In genomic region chr7:136174477-136174876, GRCh38 we compare ENCODE assay signal across 27 cellular contexts.
"Had no signal": no experiment of that assay in that cellular context is flagged by ENCODE, and none has a peak within 500 bp of the region (broad histone marks: within the 10 kb centered on the region; RNA-seq: fewer than 3 reads in every experiment).

No MANE protein-coding gene starts in this region.

- H3K27ac Mint-ChIP-seq: effector memory CD8-positive, alpha-beta T cell; naive thymus-derived CD8-positive, alpha-beta T cell; stimulated activated memory B cell treated with anti-CD40 and anti-IgM and Interleukin-4, amounts not matched to agents 10 μg/mL and 1 μg/mL and 100 μg/mL, for 72 hours; type B pancreatic cell had no signal

- DNase-seq: cortex of kidney; effector memory CD8-positive, alpha-beta T cell; erythroblast; esophagus squamous epithelium; foreskin melanocyte; glutamatergic neuron; heart right ventricle; hypothalamus; left ventricle myocardium superior; lower lobe of right lung; naive thymus-derived CD8-positive, alpha-beta T cell; occipital lobe; ovary; posterior cingulate gyrus; psoas muscle; right cardiac atrium; sigmoid colon; stimulated activated CD4-positive, alpha-beta T cell treated with anti-CD3 and anti-CD28 coated beads, Interleukin-2, amount 100 ng/mL, for 24 hours; stimulated activated CD4-positive, alpha-beta T cell treated with anti-CD3 and anti-CD28 coated beads, Interleukin-4, amount 100 ng/mL, for 4 hours; stimulated activated naive CD8-positive, alpha-beta T cell treated with anti-CD3 and anti-CD28 coated beads, Interleukin-15, Interleukin-2, amounts not matched to agents 100 U/mL and 50 U/mL, for 24 hours; substantia nigra; tibial artery had no signal

- ATAC-seq: effector memory CD8-positive, alpha-beta T cell; heart right ventricle; left ventricle myocardium superior; lower lobe of right lung; naive thymus-derived CD8-positive, alpha-beta T cell; psoas muscle; right cardiac atrium; stimulated activated memory B cell treated with anti-CD40 and anti-IgM and Interleukin-4, amounts not matched to agents 10 μg/mL and 1 μg/mL and 100 μg/mL, for 72 hours; stimulated activated naive CD8-positive, alpha-beta T cell treated with anti-CD3 and anti-CD28 coated beads, Interleukin-15, Interleukin-2, amounts not matched to agents 100 U/mL and 50 U/mL, for 24 hours had no signal

- H3K4me1 Mint-ChIP-seq: stimulated activated memory B cell treated with anti-CD40 and anti-IgM and Interleukin-4, amounts not matched to agents 10 μg/mL and 1 μg/mL and 100 μg/mL, for 72 hours had no signal

- H3K36me3 ChIP-seq: esophagus squamous epithelium, heart right ventricle, lower lobe of right lung, ovary, sigmoid colon, tibial artery had no signal

- H3K9me3 Mint-ChIP-seq: effector memory CD8-positive, alpha-beta T cell; stimulated activated memory B cell treated with anti-CD40 and anti-IgM and Interleukin-4, amounts not matched to agents 10 μg/mL and 1 μg/mL and 100 μg/mL, for 72 hours; type B pancreatic cell had no signal

- H3K27me3 Mint-ChIP-seq: effector memory CD8-positive, alpha-beta T cell; naive thymus-derived CD8-positive, alpha-beta T cell; stimulated activated memory B cell treated with anti-CD40 and anti-IgM and Interleukin-4, amounts not matched to agents 10 μg/mL and 1 μg/mL and 100 μg/mL, for 72 hours; type B pancreatic cell had no signal

- FAIRE-seq: endometrium, keratinocyte had no signal

- H3K9me3 ChIP-seq: esophagus squamous epithelium, heart right ventricle, lower lobe of right lung, ovary, psoas muscle, sigmoid colon, testis, tibial artery had no signal

- H3K4me1 ChIP-seq: esophagus squamous epithelium, lower lobe of right lung, psoas muscle, tibial artery had no signal

- H3K27me3 ChIP-seq: esophagus squamous epithelium, heart right ventricle, ovary, sigmoid colon, testis, tibial artery had no signal

- H3K27ac ChIP-seq: esophagus squamous epithelium, heart right ventricle, lower lobe of right lung, ovary, psoas muscle, sigmoid colon, testis, tibial artery had no signal

- H3K4me3 Mint-ChIP-seq: effector memory CD8-positive, alpha-beta T cell; naive thymus-derived CD8-positive, alpha-beta T cell; stimulated activated memory B cell treated with anti-CD40 and anti-IgM and Interleukin-4, amounts not matched to agents 10 μg/mL and 1 μg/mL and 100 μg/mL, for 72 hours; type B pancreatic cell had no signal

- H3K4me3 ChIP-seq: esophagus squamous epithelium, heart right ventricle, lower lobe of right lung, ovary, psoas muscle, sigmoid colon, testis, tibial artery had no signal

- H3K36me3 Mint-ChIP-seq: stimulated activated memory B cell treated with anti-CD40 and anti-IgM and Interleukin-4, amounts not matched to agents 10 μg/mL and 1 μg/mL and 100 μg/mL, for 72 hours; type B pancreatic cell had no signal
